ENCODE assay signal across 8 cellular contexts in genomic region chr19:5963259-5963658, GRCh38. TPM values are rescaled to one million over a fixed set of nuclear protein-coding genes. Genes with fewer than 3 reads are reported as not detected.
A peak's percentile ranks its signal among the peaks of the same experiment; 100 is the strongest.
DNase-seq lines count a peak whose midpoint lies in the region; ATAC-seq and TF ChIP-seq lines count a peak whose summit lies in the region.
"Not testable (repeated sequence)": the region's sequence is repeated elsewhere in the genome, so short reads cannot be mapped to it uniquely, and the experiment has no call there.

No MANE protein-coding gene starts in this region.

- peak overlapping the region; percentile 80 for H3K4me3 Mint-ChIP-seq in activated CD4-positive, alpha-beta T cell treated with anti-CD3 and anti-CD28 coated beads, Interleukin-2, amount 10 ng/mL, durations not matched to agents 24 days and 14 days
- not testable (repeated sequence) for H3K4me3 Mint-ChIP-seq in activated naive CD4-positive, alpha-beta T cell treated with anti-CD3 and anti-CD28 coated beads, Interleukin-2, amount 50 U/mL, for 24 hours; effector memory CD8-positive, alpha-beta T cell; osteocyte (ENCODE audit: unreplicated experiment)

- H2BK120ac ChIP-seq in IMR-90 (ENCODE audit: low read depth, low read length) = peak overlapping the region; percentile 23

- H3K36me3 Mint-ChIP-seq in activated CD4-positive, alpha-beta T cell treated with anti-CD3 and anti-CD28 coated beads, Interleukin-2, amount 10 ng/mL, durations not matched to agents 24 days and 14 days (ENCODE audit: low read depth) = peaks cover 15% of the 10 kb centered on the region
- not testable (repeated sequence) for H3K36me3 Mint-ChIP-seq in activated naive CD4-positive, alpha-beta T cell treated with anti-CD3 and anti-CD28 coated beads, Interleukin-2, amount 50 U/mL, for 24 hours; osteocyte (ENCODE audit: unreplicated experiment)
- peaks cover 25% of the 10 kb centered on the region for H3K36me3 Mint-ChIP-seq in effector memory CD8-positive, alpha-beta T cell (ENCODE audit: insufficient read depth)

- H3K27me3 Mint-ChIP-seq in activated CD4-positive, alpha-beta T cell treated with anti-CD3 and anti-CD28 coated beads, Interleukin-2, amount 10 ng/mL, durations not matched to agents 24 days and 14 days; activated naive CD4-positive, alpha-beta T cell treated with anti-CD3 and anti-CD28 coated beads, Interleukin-2, amount 50 U/mL, for 24 hours; effector memory CD8-positive, alpha-beta T cell; osteocyte (ENCODE audit: unreplicated experiment): not testable (repeated sequence)

- H3K4me1 Mint-ChIP-seq in activated CD4-positive, alpha-beta T cell treated with anti-CD3 and anti-CD28 coated beads, Interleukin-2, amount 10 ng/mL, durations not matched to agents 24 days and 14 days = peaks cover 64% of the 10 kb centered on the region
- H3K4me1 Mint-ChIP-seq in activated naive CD4-positive, alpha-beta T cell treated with anti-CD3 and anti-CD28 coated beads, Interleukin-2, amount 50 U/mL, for 24 hours = peaks cover 96% of the 10 kb centered on the region
- peaks cover 65 to 70% of the 10 kb centered on the region in 2 donors for H3K4me1 Mint-ChIP-seq in effector memory CD8-positive, alpha-beta T cell (ENCODE audit: low read depth in 2 of 2)
- peaks cover 45% of the 10 kb centered on the region for H3K4me1 Mint-ChIP-seq in osteocyte (ENCODE audit: unreplicated experiment)

- H4K5ac ChIP-seq in IMR-90 (ENCODE audit: low read depth, low read length) = peak overlapping the region; percentile 31; the same call in 1 of the 2 replicates

- not testable (repeated sequence) for H2AK9ac ChIP-seq in IMR-90 (replicated peaks; ENCODE audit: low read depth, low read length, poor library complexity)

- H4K8ac ChIP-seq in IMR-90 (ENCODE audit: low read depth in 2 of 2, low read length in 2 of 2) = peak overlapping the region in 1 of 2 experiments; percentile 17; a peak in 1 of 4 replicates

- not testable (repeated sequence) for H3K36me3 ChIP-seq in A673 (ENCODE audit: insufficient read depth, low read length, poor library complexity, severe bottlenecking); IMR-90 (ENCODE audit: control insufficient read depth, insufficient read depth, low read length); liver (ENCODE audit: control insufficient read depth in 4 of 4, insufficient read depth in 3 of 4, low read depth in 1 of 4, low read length in 3 of 4); stomach smooth muscle (ENCODE audit: control insufficient read depth in 2 of 2, insufficient read depth in 2 of 2, low read length in 2 of 2)

- not testable (repeated sequence) for TF ChIP-seq RAD21 in IMR-90 (IDR thresholded peaks at IDR 0.05; ENCODE audit: low read length); liver (IDR thresholded peaks at IDR 0.05)

- H3K9ac ChIP-seq in IMR-90 (ENCODE audit: low read depth, low read length); liver (ENCODE audit: low read depth in 1 of 2, low read length in 2 of 2); stomach smooth muscle (ENCODE audit: low read length in 2 of 2): not testable (repeated sequence)

- H2BK15ac ChIP-seq in IMR-90 (ENCODE audit: low read depth, low read length) = not testable (repeated sequence)

- H4K20me1 ChIP-seq in IMR-90 (ENCODE audit: insufficient read depth, low read length) = peaks cover 91% of the 10 kb centered on the region

- H2AFZ ChIP-seq in IMR-90 (replicated peaks; ENCODE audit: low read length, poor library complexity) = not testable (repeated sequence)

- dilution Hi-C loops in IMR-90 (cut with HindIII; ENCODE audit: low sequenced_read_pairs, unreplicated experiment) = not testable (repeated sequence)

- not testable (repeated sequence) for H3K9me3 Mint-ChIP-seq in activated CD4-positive, alpha-beta T cell treated with anti-CD3 and anti-CD28 coated beads, Interleukin-2, amount 10 ng/mL, durations not matched to agents 24 days and 14 days; activated naive CD4-positive, alpha-beta T cell treated with anti-CD3 and anti-CD28 coated beads, Interleukin-2, amount 50 U/mL, for 24 hours; effector memory CD8-positive, alpha-beta T cell; osteocyte (ENCODE audit: unreplicated experiment)

- not testable (repeated sequence) for ATAC-seq in IMR-90 (ENCODE audit: low read depth); effector memory CD8-positive, alpha-beta T cell (replicated peaks)

- peak overlapping the region; percentile 56; the same call in 1 of the 2 replicates for H2BK20ac ChIP-seq in IMR-90 (ENCODE audit: low read depth, low read length)

- TF ChIP-seq CTCF in A673 (conservative IDR thresholded peaks at IDR 0.05; ENCODE audit: low read depth, low read length); IMR-90 (conservative IDR thresholded peaks at IDR 0.05; ENCODE audit: low read depth, low read length); liver (IDR thresholded peaks at IDR 0.05; ENCODE audit: low read depth, low read length, missing input control); osteocyte (IDR thresholded peaks at IDR 0.05): not testable (repeated sequence)

- BruUV-seq in A673 (replicated peaks; lab: Mats Ljungman, UMichigan); IMR-90 (replicated peaks; lab: Mats Ljungman, UMichigan): not testable (repeated sequence)

- intact Hi-C loops in A673 (cut with micrococcal nuclease; ENCODE audit: unreplicated experiment) = not testable (repeated sequence)
- intact Hi-C loops in IMR-90 (cut with micrococcal nuclease) = loop anchor here (10.0 kb wide), 1 partner anchor 158 kb away; the partner anchor contains the start of gene NRTN
- intact Hi-C loops in activated CD4-positive, alpha-beta T cell treated with anti-CD3 and anti-CD28 coated beads, Interleukin-2, amount 10 ng/mL, durations not matched to agents 24 days and 14 days (cut with micrococcal nuclease) = loop anchor here (2.0 to 10.0 kb wide), 3 partner anchors 14 to 138 kb away; partner anchors contain the start of gene RANBP3

- H3K23ac ChIP-seq in IMR-90 (ENCODE audit: low read depth, low read length) = peak overlapping the region; percentile 54; the same call in 1 of the 2 replicates

- not testable (repeated sequence) for H3K18ac ChIP-seq in IMR-90 (ENCODE audit: low read depth, low read length)

- H3K27ac ChIP-seq in A673 (ENCODE audit: low read depth, low read length, poor library complexity, severe bottlenecking) (peak overlapping the region; percentile 66), IMR-90 (ENCODE audit: insufficient read depth, low read length) (peak overlapping the region; percentile 42; the same call in 1 of the 2 replicates), liver (ENCODE audit: low read depth in 1 of 2, low read length in 2 of 2) (peak overlapping the region; percentile 94 to 99), stomach smooth muscle (ENCODE audit: low read length) (peak overlapping the region; percentile 55)

- H3K9me3 ChIP-seq in A673 (ENCODE audit: low read depth, low read length, poor library complexity, severe bottlenecking); IMR-90 (ENCODE audit: control insufficient read depth, insufficient read depth, low read length); liver (ENCODE audit: control insufficient read depth in 4 of 4, low read length in 3 of 4); stomach smooth muscle (ENCODE audit: control insufficient read depth in 2 of 2, low read length in 2 of 2): not testable (repeated sequence)

- not testable (repeated sequence) for TF ChIP-seq POLR2A in IMR-90 (IDR thresholded peaks at IDR 0.05; ENCODE audit: low read depth, low read length)

- H2BK5ac ChIP-seq in IMR-90 (ENCODE audit: low read depth, low read length, poor library complexity, severe bottlenecking) = peak overlapping the region; percentile 45

- H4K91ac ChIP-seq in IMR-90 (ENCODE audit: insufficient read depth, low read depth, low read length) = not testable (repeated sequence)

- in situ Hi-C loops in IMR-90 (cut with MboI; ENCODE audit: low sequenced_read_pairs) = not testable (repeated sequence)

- not testable (repeated sequence) for H3K14ac ChIP-seq in IMR-90 (replicated peaks; ENCODE audit: low read depth, low read length)

- peaks cover 70% of the 10 kb centered on the region for H3K9me1 ChIP-seq in IMR-90 (ENCODE audit: insufficient read depth, low read length)

- H3K27ac Mint-ChIP-seq in activated CD4-positive, alpha-beta T cell treated with anti-CD3 and anti-CD28 coated beads, Interleukin-2, amount 10 ng/mL, durations not matched to agents 24 days and 14 days = peak overlapping the region; percentile 98
- H3K27ac Mint-ChIP-seq in activated naive CD4-positive, alpha-beta T cell treated with anti-CD3 and anti-CD28 coated beads, Interleukin-2, amount 50 U/mL, for 24 hours = peak overlapping the region; percentile 97
- peak overlapping the region; percentile 95 to 97 for H3K27ac Mint-ChIP-seq in effector memory CD8-positive, alpha-beta T cell
- peak overlapping the region; percentile 92 for H3K27ac Mint-ChIP-seq in osteocyte (ENCODE audit: unreplicated experiment)

- POLR2A ChIA-PET in A673 (lab: Charles Lee; ENCODE audit: low non-redundant PET); IMR-90 (lab: Charles Lee; ENCODE audit: unreplicated experiment): not testable (repeated sequence)

- not testable (repeated sequence) for H3K27me3 ChIP-seq in A673 (replicated peaks; ENCODE audit: insufficient read depth, low read depth, low read length, poor library complexity); IMR-90 (ENCODE audit: control insufficient read depth, insufficient read depth, low read length); liver (ENCODE audit: control insufficient read depth in 4 of 4, insufficient read depth in 4 of 4, low read length in 3 of 4); stomach smooth muscle (ENCODE audit: control insufficient read depth in 1 of 2, insufficient read depth in 2 of 2, low read length in 2 of 2)

- CTCF ChIA-PET in A673 (lab: Charles Lee); IMR-90 (lab: Yijun Ruan, JAX): not testable (repeated sequence)

- H3K79me1 ChIP-seq in IMR-90 (ENCODE audit: low read depth in 1 of 2, low read length in 2 of 2) = peaks cover 38 to 94% of the 10 kb centered on the region in 2 experiments

- peak overlapping the region; percentile 97; the same call in 1 of the 2 replicates for H2AK5ac ChIP-seq in IMR-90 (ENCODE audit: low read depth, low read length)

- 100% methylated on average over 2 of the region's 6 CpGs; no CpG with 5 or more reads in 1 of the 2 experiments for WGBS in IMR-90 (ENCODE audit: extremely low coverage in 2 of 2, insufficient read length in 1 of 2), 2 experiments
- 87% methylated on average over 6 of the region's 6 CpGs for WGBS in liver

- not testable (repeated sequence) for DNase-seq in A673 (ENCODE audit: low spot score); IMR-90; activated CD4-positive, alpha-beta T cell treated with anti-CD3 and anti-CD28 coated beads, Interleukin-2, amount 10 ng/mL, durations not matched to agents 24 days and 14 days; effector memory CD8-positive, alpha-beta T cell; osteocyte (ENCODE audit: extremely low spot score, unreplicated experiment)

- H3K4ac ChIP-seq in IMR-90 (ENCODE audit: low read depth, low read length) = peak overlapping the region; percentile 96; the same call in 1 of the 2 replicates

- peaks cover 42% of the 10 kb centered on the region for H3K4me1 ChIP-seq in A673 (ENCODE audit: insufficient read depth, low read length, poor library complexity, severe bottlenecking)
- H3K4me1 ChIP-seq in IMR-90 (ENCODE audit: control insufficient read depth, insufficient read depth, low read length) = peaks cover 56% of the 10 kb centered on the region
- peaks cover 23 to 55% (median 41%) of the 10 kb centered on the region in 4 donors for H3K4me1 ChIP-seq in liver (ENCODE audit: control insufficient read depth in 4 of 4, insufficient read depth in 4 of 4, low read length in 3 of 4)
- H3K4me1 ChIP-seq in stomach smooth muscle (ENCODE audit: control insufficient read depth, insufficient read depth, low read length) = peaks cover 83% of the 10 kb centered on the region

- H3K4me3 ChIP-seq in A673 (ENCODE audit: low read depth, low read length, poor library complexity, severe bottlenecking); IMR-90 (ENCODE audit: insufficient read depth, low read depth, low read length); liver (ENCODE audit: low read depth in 1 of 3, low read length in 3 of 3); stomach smooth muscle (ENCODE audit: low read length in 2 of 2): not testable (repeated sequence)

- not testable (repeated sequence) for H3K4me2 ChIP-seq in IMR-90 (ENCODE audit: low read depth, low read length)

- not testable (repeated sequence) for H3K56ac ChIP-seq in IMR-90 (ENCODE audit: extremely low read depth, insufficient read depth, low read length)

RNA-seq across cellular contexts. Expression of gene RANBP3, which starts 14.7 kb away (rescaled TPM):
- total RNA-seq in A673 (2021) (126 and 130 TPM in 2 replicates), IMR-90 (2012; rRNA removed) (42.5 and 46.7 TPM in 2 replicates), liver (10 to 100 TPM; 20.2 to 23.3 TPM), osteocyte (74.9 and 81.9 TPM in 2 replicates)
- polyA plus RNA-seq in IMR-90 (2012; rRNA removed) (111 and 165 TPM in 2 replicates), liver (10 to 100 TPM in 1 of 2 donors, 1 to 10 TPM in 1; 10.0 to 21.2 TPM)
- 75.6 and 136 TPM in 2 replicates for polyA plus RNA-seq in IMR-90 (2012; cell fraction: cytosol; rRNA removed)
- polyA plus RNA-seq in IMR-90 (2012; cell fraction: nucleus; rRNA removed; ENCODE audit: low replicate concordance) = 170 and 215 TPM in 2 replicates
- total RNA-seq in activated CD4-positive, alpha-beta T cell treated with anti-CD3 and anti-CD28 coated beads, Interleukin-2, amount 10 ng/mL, durations not matched to agents 24 days and 14 days = 105 and 114 TPM in 2 replicates

RNA-seq across cellular contexts. Expression of gene CAPS, which starts 49.2 kb away (rescaled TPM):
- total RNA-seq in A673 (2021) (0.92 and 1.7 TPM in 2 replicates), IMR-90 (2012; rRNA removed) (0.54 and 1.4 TPM in 2 replicates), liver (1 to 10 TPM; 2.1 to 4.2 TPM), osteocyte (14.4 and 15.6 TPM in 2 replicates)
- polyA plus RNA-seq in IMR-90 (2012; rRNA removed) (4.9 and 5.6 TPM in 2 replicates), liver (10 to 100 TPM in 1 of 2 donors, 1 to 10 TPM in 1; 2.8 to 11.4 TPM)
- polyA plus RNA-seq in IMR-90 (2012; cell fraction: cytosol; rRNA removed) = 2.2 and 2.4 TPM in 2 replicates
- 34.4 and 78.7 TPM in 2 replicates for polyA plus RNA-seq in IMR-90 (2012; cell fraction: nucleus; rRNA removed; ENCODE audit: low replicate concordance)
- total RNA-seq in activated CD4-positive, alpha-beta T cell treated with anti-CD3 and anti-CD28 coated beads, Interleukin-2, amount 10 ng/mL, durations not matched to agents 24 days and 14 days = 4.0 and 4.1 TPM in 2 replicates

RNA-seq across cellular contexts. Expression of gene VMAC, which starts 58.6 kb away (rescaled TPM):
- total RNA-seq in A673 (2021) (0.67 and 1.7 TPM in 2 replicates), IMR-90 (2012; rRNA removed) (1.4 and 1.7 TPM in 2 replicates), liver (1 to 10 TPM; 3.6 to 7.7 TPM), osteocyte (10.0 and 10.7 TPM in 2 replicates)
- polyA plus RNA-seq in IMR-90 (2012; rRNA removed) (3.1 TPM in 2 replicates), liver (1 to 10 TPM; 1.2 to 1.6 TPM)
- 2.2 and 3.0 TPM in 2 replicates for polyA plus RNA-seq in IMR-90 (2012; cell fraction: cytosol; rRNA removed)
- polyA plus RNA-seq in IMR-90 (2012; cell fraction: nucleus; rRNA removed; ENCODE audit: low replicate concordance) = 27.6 and 28.8 TPM in 2 replicates
- total RNA-seq in activated CD4-positive, alpha-beta T cell treated with anti-CD3 and anti-CD28 coated beads, Interleukin-2, amount 10 ng/mL, durations not matched to agents 24 days and 14 days = 2.7 and 3.2 TPM in 2 replicates

RNA-seq across cellular contexts. Expression of gene NDUFA11, which starts 59.7 kb away (rescaled TPM):
- total RNA-seq in A673 (2021) (290 and 298 TPM in 2 replicates), IMR-90 (2012; rRNA removed) (297 and 375 TPM in 2 replicates), liver (100 to 1,000 TPM; 127 to 134 TPM), osteocyte (253 and 259 TPM in 2 replicates)
- polyA plus RNA-seq in IMR-90 (2012; rRNA removed) (1,140 and 1,276 TPM in 2 replicates), liver (100 to 1,000 TPM; 319 to 394 TPM)
- 644 and 1,099 TPM in 2 replicates for polyA plus RNA-seq in IMR-90 (2012; cell fraction: cytosol; rRNA removed)
- polyA plus RNA-seq in IMR-90 (2012; cell fraction: nucleus; rRNA removed; ENCODE audit: low replicate concordance) = 285 and 599 TPM in 2 replicates
- 237 and 251 TPM in 2 replicates for total RNA-seq in activated CD4-positive, alpha-beta T cell treated with anti-CD3 and anti-CD28 coated beads, Interleukin-2, amount 10 ng/mL, durations not matched to agents 24 days and 14 days

Comparison
In these comparisons a context has a peak if more than half of its experiments do, and no peak if none do; other contexts are left out.
1. H3K27ac ChIP-seq: peak in every context shown above with its lines; median percentile 96 in liver; 66 in A673; 55 in stomach smooth muscle; 42 in IMR-90.